9 cellular contexts compared by ENCODE assay signal in genomic region chr13:97254809-97255208, GRCh38. TPM values are rescaled to one million over a fixed set of nuclear protein-coding genes. Genes with fewer than 3 reads are reported as not detected.
A peak's percentile ranks its signal among the peaks of the same experiment; 100 is the strongest.
DNase-seq lines count a peak whose midpoint lies in the region; ATAC-seq, FAIRE-seq and TF ChIP-seq lines count a peak whose summit lies in the region.
"Had no signal": no experiment of that assay in that cellular context is flagged by ENCODE, and none has a peak within 500 bp of the region (broad histone marks: within the 10 kb centered on the region; RNA-seq: fewer than 3 reads in every experiment).

No MANE protein-coding gene starts in this region.

- peak; percentile 65 for DNase-seq in EH (ENCODE audit: low read depth)
- peak; percentile 47 for DNase-seq in NCI-H69 (lab: John Stamatoyannopoulos, UW)
- DNase-seq in epithelial cell of proximal tubule (ENCODE audit: low read depth), result peak; percentile 74
- peak; percentile 38 for DNase-seq in osteocyte (ENCODE audit: extremely low spot score, unreplicated experiment)
- no peak for DNase-seq in kidney
- no peak for DNase-seq in HUDEP-2 (lab: John Stamatoyannopoulos, UW; ENCODE audit: unreplicated experiment in 76 of 76)
- no peak for DNase-seq in stimulated activated CD4-positive, alpha-beta T cell treated with anti-CD3 and anti-CD28 coated beads, Interleukin-1b, Interleukin-23, amount 100 ng/mL, for 48 hours

- no peak overlapping the region for H3K4me3 Mint-ChIP-seq in osteocyte (ENCODE audit: unreplicated experiment)
- H3K4me3 Mint-ChIP-seq: memory B cell had no signal

- H3K9me3 ChIP-seq in kidney (ENCODE audit: control insufficient read depth in 1 of 2, low read length in 2 of 2), result no peaks in the 10 kb centered on the region

- no peaks in the 10 kb centered on the region for H3K36me3 ChIP-seq in kidney (ENCODE audit: control insufficient read depth in 1 of 2, insufficient read depth in 2 of 2, low read length in 2 of 2)

- H3K36me3 Mint-ChIP-seq in osteocyte (ENCODE audit: unreplicated experiment), result peaks cover under 1% of the 10 kb centered on the region

- FAIRE-seq in kidney (lab: Jason Lieb, UNC), result no peak

- peak overlapping the region; percentile 84 for H3K27ac Mint-ChIP-seq in osteocyte (ENCODE audit: unreplicated experiment)

- no peak for ATAC-seq in GM18907 (IDR thresholded peaks at IDR 0.05; ENCODE audit: unreplicated experiment)

- no peaks in the 10 kb centered on the region for H3K9me3 Mint-ChIP-seq in osteocyte (ENCODE audit: unreplicated experiment)
- H3K9me3 Mint-ChIP-seq: memory B cell had no signal

- intact Hi-C loops in kidney (cut with DNase I), result no loop called here

- H3K27ac ChIP-seq in kidney (ENCODE audit: low read depth in 2 of 2, low read length in 2 of 2), result peak overlapping the region in 1 of 2 donors; percentile 42

- no peaks in the 10 kb centered on the region for H3K27me3 Mint-ChIP-seq in osteocyte (ENCODE audit: unreplicated experiment)
- H3K27me3 Mint-ChIP-seq: memory B cell had no signal

- peaks cover 22 to 35% of the 10 kb centered on the region in 2 donors for H3K4me1 ChIP-seq in kidney (ENCODE audit: control insufficient read depth in 1 of 2, insufficient read depth in 1 of 2, low read depth in 1 of 2, low read length in 2 of 2)

- H3K9ac ChIP-seq in kidney (ENCODE audit: low read length in 2 of 2), result no peak overlapping the region

- TF ChIP-seq CTCF in epithelial cell of proximal tubule (conservative IDR thresholded peaks at IDR 0.05; ENCODE audit: low read depth, low read length) (no peak), osteocyte (IDR thresholded peaks at IDR 0.05) (no peak), kidney (IDR thresholded peaks at IDR 0.05; ENCODE audit: borderline replicate concordance, extremely low read depth, insufficient read depth) (no peak)

- H3K4me1 Mint-ChIP-seq in osteocyte (ENCODE audit: unreplicated experiment), result peaks cover 83% of the 10 kb centered on the region

- no peak overlapping the region for H3K4me3 ChIP-seq in epithelial cell of proximal tubule (ENCODE audit: low read depth, low read length)
- no peak overlapping the region for H3K4me3 ChIP-seq in kidney (ENCODE audit: low read length in 2 of 2)

RNA-seq across cellular contexts. Expression of gene MBNL2, which starts 32.7 kb away (rescaled TPM):
- total RNA-seq in epithelial cell of proximal tubule, result 28.8 and 51.5 TPM in 2 replicates
- 66.6 and 71.8 TPM in 2 replicates for total RNA-seq in osteocyte
- 70.5 TPM for total RNA-seq in kidney
- polyA plus RNA-seq in kidney (ENCODE audit: insufficient read depth, low read depth, low replicate concordance), result 18.8 TPM

Comparison
In these comparisons a context has a peak if more than half of its experiments do, and no peak if none do; other contexts are left out.
1. DNase-seq: peak in EH (single experiment), NCI-H69 (single experiment), epithelial cell of proximal tubule (single experiment) and osteocyte (single experiment); none in kidney (single experiment), HUDEP-2 (0 of 76) and stimulated activated CD4-positive, alpha-beta T cell treated with anti-CD3 and anti-CD28 coated beads, Interleukin-1b, Interleukin-23, amount 100 ng/mL, for 48 hours (single experiment).